15 cellular contexts compared by ENCODE assay signal in genomic region chr14:68689426-68689825, GRCh38.
A peak's percentile ranks its signal among the peaks of the same experiment; 100 is the strongest.
DNase-seq lines count a peak whose midpoint lies in the region; ATAC-seq and TF ChIP-seq lines count a peak whose summit lies in the region.
"Had no signal": no experiment of that assay in that cellular context is flagged by ENCODE, and none has a peak within 500 bp of the region (broad histone marks: within the 10 kb centered on the region; RNA-seq: fewer than 3 reads in every experiment).

No MANE protein-coding gene starts in this region.

- H3K36me3 ChIP-seq in DOHH2 (ENCODE audit: control insufficient read depth, low read length) (no peaks in the 10 kb centered on the region), RWPE2 (ENCODE audit: low read depth) (no peaks in the 10 kb centered on the region), brain microvascular endothelial cell (replicated peaks) (no peaks in the 10 kb centered on the region)
- H3K36me3 ChIP-seq: esophagus squamous epithelium had no signal

- TF ChIP-seq CTCF in DOHH2 (IDR thresholded peaks at IDR 0.05; ENCODE audit: low read depth, low read length, poor library complexity, severe bottlenecking) (no peak), RWPE2 (IDR thresholded peaks at IDR 0.05; ENCODE audit: poor library complexity, severe bottlenecking) (no peak), brain microvascular endothelial cell (IDR thresholded peaks at IDR 0.05; ENCODE audit: low read depth, low read length, missing control alignments) (no peak)

- peaks cover 27% of the 10 kb centered on the region for H3F3A ChIP-seq in DOHH2 (ENCODE audit: control insufficient read depth, insufficient read depth)

- no peak for DNase-seq in RWPE2 (ENCODE audit: low spot score)
- DNase-seq in left kidney (ENCODE audit: low read depth, low spot score) = peak; percentile 59
- no peak for DNase-seq in brain microvascular endothelial cell
- no peak for DNase-seq in left cardiac atrium
- no peak for DNase-seq in epidermal melanocyte (ENCODE audit: insufficient read length, low spot score)
- DNase-seq: activated effector memory CD4-positive, alpha-beta T cell treated with Interleukin-2 at 50 U/mL for 16 hours; C1 segment of cervical spinal cord; cortex of kidney; DND-41; esophagus squamous epithelium; head of caudate nucleus; NCI-H1436; SIG-M5 had no signal

- H4K20me1 ChIP-seq in DOHH2 (ENCODE audit: control insufficient read depth, insufficient read depth, low read depth, low read length) = no peaks in the 10 kb centered on the region

- no peaks in the 10 kb centered on the region for H3K27me3 ChIP-seq in DOHH2 (ENCODE audit: control insufficient read depth, low read length)
- no peaks in the 10 kb centered on the region for H3K27me3 ChIP-seq in RWPE2 (ENCODE audit: insufficient read depth, poor library complexity, severe bottlenecking)
- no peaks in the 10 kb centered on the region for H3K27me3 ChIP-seq in brain microvascular endothelial cell (replicated peaks)
- H3K27me3 ChIP-seq: esophagus squamous epithelium had no signal

- H3K79me2 ChIP-seq in DOHH2 (ENCODE audit: control insufficient read depth, low read length) = peaks cover 3% of the 10 kb centered on the region

- no peaks in the 10 kb centered on the region for H3K9me2 ChIP-seq in DOHH2 (replicated peaks; ENCODE audit: control insufficient read depth, low read length)

- intact Hi-C loops in left cardiac atrium (cut with DNase I) = no loop called here

- H3K9me3 ChIP-seq in DOHH2 (ENCODE audit: control insufficient read depth, insufficient read depth, low read length) (no peaks in the 10 kb centered on the region), RWPE2 (ENCODE audit: severe bottlenecking) (no peaks in the 10 kb centered on the region)
- H3K9me3 ChIP-seq: esophagus squamous epithelium had no signal

- ATAC-seq in RWPE2 (ENCODE audit: low read depth) = no peak
- ATAC-seq in left cardiac atrium = no peak

- H3K27ac ChIP-seq in DOHH2 (ENCODE audit: low read depth, low read length) (peak overlapping the region; percentile 97), RWPE2 (ENCODE audit: poor library complexity, severe bottlenecking) (peak overlapping the region; percentile 100), skin epidermis (peak overlapping the region in 12 of 21 experiments; percentile 1 to 82 (median 48)), brain microvascular endothelial cell (no peak overlapping the region)

- H3K4me1 ChIP-seq in DOHH2 (ENCODE audit: control insufficient read depth, low read length) (peaks cover 86% of the 10 kb centered on the region), RWPE2 (ENCODE audit: insufficient read depth, poor library complexity, severe bottlenecking) (peaks cover 46% of the 10 kb centered on the region)

- H3K4me3 ChIP-seq in DOHH2 (ENCODE audit: low read length) (peak overlapping the region; percentile 58), RWPE2 (ENCODE audit: severe bottlenecking) (no peak overlapping the region), skin epidermis (no peak overlapping the region), brain microvascular endothelial cell (ENCODE audit: low read depth, low read length) (no peak overlapping the region)
- H3K4me3 ChIP-seq: esophagus squamous epithelium had no signal

- in situ Hi-C loops in brain microvascular endothelial cell (cut with HindIII; ENCODE audit: low pct_ligation_motif_present, low sequenced_read_pairs) = no loop called here

- peak overlapping the region; percentile 84 for H3K4me2 ChIP-seq in DOHH2 (ENCODE audit: low read length)
